ENCODE assay signal across 20 cellular contexts in the genomic region with DNA sequence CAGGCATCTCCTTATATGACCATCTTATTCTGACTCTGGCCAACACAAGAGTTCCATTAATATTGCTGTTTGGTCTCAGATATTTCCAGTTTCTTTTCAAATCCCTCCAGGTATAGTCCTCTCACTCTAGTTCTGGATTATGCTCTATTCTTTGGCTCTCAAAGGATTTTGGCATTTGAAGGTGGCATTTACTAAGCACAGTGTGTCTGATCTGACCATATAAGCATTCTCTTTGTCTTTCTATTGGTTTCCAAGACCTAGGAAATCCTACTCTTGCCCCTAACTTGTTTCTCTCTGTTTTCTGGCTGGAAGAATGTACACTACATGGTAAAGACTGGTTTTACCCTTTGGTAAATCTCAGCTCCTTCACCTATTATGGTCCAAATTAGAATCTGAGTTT. TPM values are rescaled to one million over a fixed set of nuclear protein-coding genes. Genes with fewer than 3 reads are reported as not detected.
DNase-seq lines count a peak whose midpoint lies in the region; ATAC-seq and TF ChIP-seq lines count a peak whose summit lies in the region.
"Had no signal": no experiment of that assay in that cellular context is flagged by ENCODE, and none has a peak within 500 bp of the region (broad histone marks: within the 10 kb centered on the region; RNA-seq: fewer than 3 reads in every experiment).

No MANE protein-coding gene starts in this region.

- no peaks in the 10 kb centered on the region for H3K9me3 ChIP-seq in esophagus muscularis mucosa
- H3K9me3 ChIP-seq in subcutaneous abdominal adipose tissue (ENCODE audit: control insufficient read depth in 5 of 5, low read length in 5 of 5), result no peaks in the 10 kb centered on the region
- H3K9me3 ChIP-seq: BLaER1 had no signal

- no peaks in the 10 kb centered on the region for H3K27me3 ChIP-seq in esophagus muscularis mucosa
- peaks cover 0 to 2% (median 0%) of the 10 kb centered on the region in 5 donors for H3K27me3 ChIP-seq in subcutaneous abdominal adipose tissue (ENCODE audit: control insufficient read depth in 5 of 5, insufficient read depth in 4 of 5, low read length in 5 of 5)
- H3K27me3 ChIP-seq: BLaER1 had no signal

- H3K36me3 ChIP-seq in esophagus muscularis mucosa (no peaks in the 10 kb centered on the region), subcutaneous abdominal adipose tissue (ENCODE audit: control insufficient read depth in 5 of 5, insufficient read depth in 5 of 5, low read length in 5 of 5) (no peaks in the 10 kb centered on the region)
- H3K36me3 ChIP-seq: BLaER1 had no signal

- intact Hi-C loops in Right ventricle myocardium superior (cut with DNase I) (no loop called here), cardiac septum (cut with DNase I) (no loop called here), esophagus muscularis mucosa (cut with DNase I) (no loop called here), left ventricle myocardium superior (cut with micrococcal nuclease) (no loop called here)

- H3K27ac ChIP-seq in esophagus muscularis mucosa (replicated peaks in 1 of 4) (peak overlapping the region in 3 of 4 donors; percentile 5 to 52 (median 35)), subcutaneous abdominal adipose tissue (ENCODE audit: low read depth, low read length) (peak overlapping the region; percentile 26)
- H3K27ac ChIP-seq: 22Rv1, BLaER1, C4-2B had no signal

- peaks cover 4 to 18% (median 16%) of the 10 kb centered on the region in 4 donors for H3K4me1 ChIP-seq in esophagus muscularis mucosa
- peaks cover 0 to 13% (median 3%) of the 10 kb centered on the region in 5 donors for H3K4me1 ChIP-seq in subcutaneous abdominal adipose tissue (ENCODE audit: control insufficient read depth in 5 of 5, insufficient read depth in 5 of 5, low read length in 5 of 5)
- H3K4me1 ChIP-seq: BLaER1 had no signal

- no peak for TF ChIP-seq EP300 in esophagus muscularis mucosa (IDR thresholded peaks at IDR 0.05)

- H3K9ac ChIP-seq in subcutaneous abdominal adipose tissue (ENCODE audit: low read length in 5 of 5), result no peak overlapping the region
- H3K9ac ChIP-seq: BLaER1 had no signal

- H3K4me3 ChIP-seq in esophagus muscularis mucosa (no peak overlapping the region), subcutaneous abdominal adipose tissue (ENCODE audit: low read depth in 1 of 5, low read length in 5 of 5) (no peak overlapping the region)
- H3K4me3 ChIP-seq: BLaER1, GM12878, GM23338 had no signal

- no peak for TF ChIP-seq CTCF in esophagus muscularis mucosa (IDR thresholded peaks at IDR 0.05)

- ATAC-seq in Right ventricle myocardium superior (ENCODE audit: poor library complexity), result peak; percentile 54
- peak; percentile 67 for ATAC-seq in left ventricle myocardium superior
- no peak for ATAC-seq in GM18861 (IDR thresholded peaks at IDR 0.05; ENCODE audit: unreplicated experiment)
- ATAC-seq: CD8-positive, alpha-beta T cell; GM12878; GM23338; HCT116 had no signal

- DNase-seq in Right ventricle myocardium superior, result no peak
- DNase-seq in cardiac septum (ENCODE audit: low spot score), result no peak
- no peak for DNase-seq in esophagus muscularis mucosa (ENCODE audit: extremely low spot score)
- no peak for DNase-seq in left ventricle myocardium superior
- DNase-seq in NCI-H774 (lab: John Stamatoyannopoulos, UW), result no peak
- DNase-seq: CD4-positive, CD25-positive, alpha-beta regulatory T cell; CD8-positive, alpha-beta T cell; DMS 273 treated with DMSO at 0.1 percent for 48 hours; DMS79; EL; GDM1; H9 had no signal

- TF ChIP-seq POLR2A in esophagus muscularis mucosa (IDR thresholded peaks at IDR 0.05; ENCODE audit: low read depth), result no peak

RNA-seq across cellular contexts. Expression of a gene that starts 12.7 kb away (rescaled TPM):
- 401 TPM for total RNA-seq in Right ventricle myocardium superior
- 247 TPM for total RNA-seq in cardiac septum
- 10 to 100 TPM; 50.9 to 71.1 (median 59.7) TPM for total RNA-seq in esophagus muscularis mucosa
- 357 TPM for total RNA-seq in left ventricle myocardium superior
